In the genomic region with DNA sequence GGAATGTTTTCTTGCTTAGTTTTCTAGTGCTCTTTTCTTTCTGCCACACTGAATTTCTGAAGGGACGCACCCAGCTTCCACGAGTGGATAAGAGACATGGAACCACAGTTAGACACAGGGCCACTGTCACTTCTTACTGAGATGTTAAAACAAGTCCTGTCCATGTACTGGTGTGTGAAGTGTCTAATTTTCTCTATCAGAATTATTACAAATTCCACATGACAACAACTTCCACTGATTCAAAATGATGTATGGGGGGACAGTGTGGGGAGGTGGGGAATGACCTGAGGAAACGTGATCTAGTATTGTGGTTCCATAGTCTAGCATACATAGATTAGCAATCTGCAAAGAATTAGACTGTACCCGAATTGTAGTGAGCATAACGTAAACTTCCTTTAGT, we compare ENCODE assay signal across 2 cellular contexts.
TF ChIP-seq lines count a peak whose summit lies in the region.

No MANE protein-coding gene starts in this region.

TF ChIP-seq in A549, 52 proteins besides CTCF, POLR2A, EP300 and RAD21:
- TF ChIP-seq FOSB (CRISPR knock-in tag; IDR thresholded peaks at IDR 0.05): peak; percentile 64; the same call in 1 of the 2 replicates
- peak; percentile 70; the same call in 1 of the 2 replicates for TF ChIP-seq RARB (CRISPR knock-in tag; IDR thresholded peaks at IDR 0.05)
- TF ChIP-seq, protein P1, sequence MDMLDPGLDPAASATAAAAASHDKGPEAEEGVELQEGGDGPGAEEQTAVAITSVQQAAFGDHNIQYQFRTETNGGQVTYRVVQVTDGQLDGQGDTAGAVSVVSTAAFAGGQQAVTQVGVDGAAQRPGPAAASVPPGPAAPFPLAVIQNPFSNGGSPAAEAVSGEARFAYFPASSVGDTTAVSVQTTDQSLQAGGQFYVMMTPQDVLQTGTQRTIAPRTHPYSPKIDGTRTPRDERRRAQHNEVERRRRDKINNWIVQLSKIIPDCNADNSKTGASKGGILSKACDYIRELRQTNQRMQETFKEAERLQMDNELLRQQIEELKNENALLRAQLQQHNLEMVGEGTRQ (IDR thresholded peaks at IDR 0.05): no peak

TF ChIP-seq in IMR-90, 13 proteins besides CTCF, POLR2A, EP300 and RAD21:
- no peak for TF ChIP-seq BHLHE40 (IDR thresholded peaks at IDR 0.05; ENCODE audit: low read depth, low read length)
- no peak for TF ChIP-seq MXI1 (IDR thresholded peaks at IDR 0.05; ENCODE audit: borderline replicate concordance, low read depth, low read length)
- TF ChIP-seq, protein P1 (IDR thresholded peaks at IDR 0.05; ENCODE audit: low read depth, low read length): no peak
- TF ChIP-seq MAZ (IDR thresholded peaks at IDR 0.05; ENCODE audit: borderline replicate concordance, low read depth, low read length): no peak
- TF ChIP-seq FOS (IDR thresholded peaks at IDR 0.05; ENCODE audit: low read depth, low read length): no peak
- no peak for TF ChIP-seq RCOR1 (IDR thresholded peaks at IDR 0.05; ENCODE audit: insufficient replicate concordance, low read length)
- no peak for TF ChIP-seq CEBPB (IDR thresholded peaks at IDR 0.05; ENCODE audit: low read depth, low read length)
TF ChIP-seq in IMR-90: peak in this region for 0.
